8 cellular contexts compared by ENCODE assay signal in genomic region chr22:22955866-22956535, GRCh38.
DNase-seq lines count a peak whose midpoint lies in the region; ATAC-seq and TF ChIP-seq lines count a peak whose summit lies in the region.

No MANE protein-coding gene starts in this region.

- no peaks in the 10 kb centered on the region for H3K9me3 Mint-ChIP-seq in activated B cell treated with CpG ODN at 0.5 μM for 24 hours

- H3K36me3 Mint-ChIP-seq in activated B cell treated with CpG ODN at 0.5 μM for 24 hours (ENCODE audit: low read depth), result no peaks in the 10 kb centered on the region

- CTCF ChIA-PET in activated B cell treated with CpG ODN at 0.5 μM for 24 hours (lab: Charles Lee), result interaction anchor here (0.9 to 8.8 kb wide), 36 partner anchors 15 to 984 kb away, joined by 3 to 265 read pairs (median 12); no protein-coding TSS in a partner anchor

- no peak overlapping the region for H3K27ac Mint-ChIP-seq in activated B cell treated with CpG ODN at 0.5 μM for 24 hours

- POLR2A ChIA-PET in activated B cell treated with CpG ODN at 0.5 μM for 24 hours (lab: Charles Lee), result interaction anchor here (0.6 to 3.2 kb wide), 9 partner anchors 13 to 791 kb away, joined by 3 to 38 read pairs (median 5); no protein-coding TSS in a partner anchor

- intact Hi-C loops in activated B cell treated with CpG ODN at 0.5 μM for 24 hours (cut with micrococcal nuclease), result loop anchor here (1.0 to 10.0 kb wide), 13 partner anchors 21 to 981 kb away; no protein-coding TSS in a partner anchor

- ATAC-seq in activated B cell treated with CpG ODN at 0.5 μM for 24 hours (ENCODE audit: low read depth), result peak; percentile 71
- no peak for ATAC-seq in HG03469 (IDR thresholded peaks at IDR 0.05; ENCODE audit: unreplicated experiment)

- peak; percentile 10 to 66 (median 35) for DNase-seq in NCI-H1417 (lab: John Stamatoyannopoulos, UW)
- no peak for DNase-seq in NCI-H1417 treated with DMSO at 0.1 percent for 48 hours (lab: John Stamatoyannopoulos, UW)
- peak; percentile 58 for DNase-seq in NCI-H2029 treated with DMSO at 0.1 percent for 48 hours (lab: John Stamatoyannopoulos, UW)
- DNase-seq in activated B cell treated with CpG ODN at 0.5 μM for 24 hours, result peak; percentile 45
- peak; percentile 50 for DNase-seq in central memory CD4-positive, alpha-beta T cell
- peak; percentile 65 for DNase-seq in kidney tubule cell (ENCODE audit: low spot score)
- DNase-seq in stimulated activated CD4-positive, alpha-beta T cell treated with anti-CD3 and anti-CD28 coated beads, Interleukin-2, amount 100 ng/mL, for 48 hours, result peak; percentile 55 to 59

- H3K4me3 Mint-ChIP-seq in activated B cell treated with CpG ODN at 0.5 μM for 24 hours, result no peak overlapping the region

- peaks cover 45% of the 10 kb centered on the region for H3K4me1 Mint-ChIP-seq in activated B cell treated with CpG ODN at 0.5 μM for 24 hours

- no peaks in the 10 kb centered on the region for H3K27me3 Mint-ChIP-seq in activated B cell treated with CpG ODN at 0.5 μM for 24 hours

- no peak for TF ChIP-seq CTCF in activated B cell treated with CpG ODN at 0.5 μM for 24 hours (IDR thresholded peaks at IDR 0.05)
